ENCODE assay signal across 21 cellular contexts in the genomic region with DNA sequence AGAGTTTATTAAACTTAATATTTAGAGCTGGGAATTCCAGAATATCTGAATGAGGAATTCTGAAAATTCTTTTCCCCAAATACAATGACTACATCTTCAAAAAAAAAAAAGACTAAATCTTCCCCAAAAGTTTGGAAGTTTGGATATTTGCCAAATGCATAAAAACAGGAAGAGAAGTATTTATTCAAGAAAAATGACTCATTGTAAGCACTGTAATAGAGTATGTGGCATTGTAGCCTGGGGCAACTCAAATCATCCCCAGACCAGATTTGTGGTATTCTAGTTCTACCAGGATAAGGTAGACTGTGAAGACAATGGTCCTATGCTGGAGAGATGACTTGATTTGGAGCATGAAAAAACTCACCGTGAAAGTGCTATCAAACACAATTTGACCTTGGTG.
DNase-seq lines count a peak whose midpoint lies in the region; FAIRE-seq and TF ChIP-seq lines count a peak whose summit lies in the region.
"Had no signal": no experiment of that assay in that cellular context is flagged by ENCODE, and none has a peak within 500 bp of the region (broad histone marks: within the 10 kb centered on the region; RNA-seq: fewer than 3 reads in every experiment).

No MANE protein-coding gene starts in this region.

- H3K27me3 ChIP-seq in breast epithelium (no peaks in the 10 kb centered on the region), vagina (no peaks in the 10 kb centered on the region)
- H3K27me3 ChIP-seq: MG63, tibial artery had no signal

- H3K4me3 ChIP-seq in breast epithelium: no peak overlapping the region
- H3K4me3 ChIP-seq in vagina: no peak overlapping the region
- H3K4me3 ChIP-seq: A549, MG63, mucosa of descending colon, tibial artery had no signal

- H3K9me3 ChIP-seq in breast epithelium (peaks cover 0 to 7% of the 10 kb centered on the region in 2 donors), vagina (no peaks in the 10 kb centered on the region)
- H3K9me3 ChIP-seq: A549, MG63, mucosa of descending colon, tibial artery had no signal

- intact Hi-C loops in MCF 10A (cut with micrococcal nuclease) (no loop called here), breast epithelium (cut with DNase I; ENCODE audit: low total_unique reads) (no loop called here), vagina (cut with DNase I) (no loop called here), posterior cingulate gyrus (cut with DNase I) (no loop called here)

- DNase-seq in MCF 10A (ENCODE audit: unreplicated experiment) (peak; percentile 94), breast epithelium (ENCODE audit: low spot score in 2 of 2) (no peak), astrocyte of the hippocampus (ENCODE audit: low read depth, low spot score) (peak; percentile 17), glomerular endothelial cell (ENCODE audit: extremely low read depth, low read depth, low spot score) (peak; percentile 72), urothelium cell line (ENCODE audit: low spot score) (peak; percentile 46), vagina (ENCODE audit: extremely low spot score in 2 of 2) (no peak), posterior cingulate gyrus (no peak), NCI-H1092 treated with DMSO at 0.1 percent for 48 hours (lab: John Stamatoyannopoulos, UW) (no peak)
- DNase-seq: activated CD4-positive, alpha-beta T cell treated with anti-CD3 and anti-CD28 coated beads, Interleukin-2, amount 10 ng/mL, durations not matched to agents 24 days and 14 days; activated T-cell treated with anti-CD3 and anti-CD28 coated beads, Interleukin-2, amount 50 U/mL, for 48 hours; aorta; Calu3; MG63; mucosa of descending colon; NCI-H2171 treated with DMSO at 0.1 percent for 48 hours; stimulated activated CD4-positive, alpha-beta T cell treated with anti-CD3 and anti-CD28 coated beads, Interleukin-1b, Interleukin-23, amount 100 ng/mL, for 48 hours; stimulated activated CD8-positive, alpha-beta memory T cell treated with anti-CD3 and anti-CD28 coated beads, Interleukin-4, amount 100 ng/mL, for 48 hours; tibial artery had no signal

- H3K27me3 Mint-ChIP-seq in MCF 10A (ENCODE audit: insufficient read depth, unreplicated experiment): no peaks in the 10 kb centered on the region
- H3K27me3 Mint-ChIP-seq: activated CD4-positive, alpha-beta T cell treated with anti-CD3 and anti-CD28 coated beads, Interleukin-2, amount 10 ng/mL, durations not matched to agents 24 days and 14 days had no signal

- FAIRE-seq in urothelium cell line (lab: Jason Lieb, UNC): no peak
- FAIRE-seq: A549 had no signal

- H3K36me3 Mint-ChIP-seq in MCF 10A (ENCODE audit: insufficient read depth, unreplicated experiment): no peaks in the 10 kb centered on the region

- peaks cover 22% of the 10 kb centered on the region for H3K4me1 Mint-ChIP-seq in MCF 10A (ENCODE audit: insufficient read depth, unreplicated experiment)
- H3K4me1 Mint-ChIP-seq: activated CD4-positive, alpha-beta T cell treated with anti-CD3 and anti-CD28 coated beads, Interleukin-2, amount 10 ng/mL, durations not matched to agents 24 days and 14 days had no signal

- H3K4me3 Mint-ChIP-seq in MCF 10A (ENCODE audit: unreplicated experiment): no peak overlapping the region
- H3K4me3 Mint-ChIP-seq: activated CD4-positive, alpha-beta T cell treated with anti-CD3 and anti-CD28 coated beads, Interleukin-2, amount 10 ng/mL, durations not matched to agents 24 days and 14 days; T-helper 1 cell treated with Interleukin-12 subunit alpha and Interleukin-12 subunit beta and Interleukin-4 antibody, amounts not matched to agents 30 μg/mL and 1 μg/mL, for 36 hours had no signal

- TF ChIP-seq CTCF in MCF 10A (IDR thresholded peaks at IDR 0.05; ENCODE audit: unreplicated experiment) (no peak), breast epithelium (IDR thresholded peaks at IDR 0.05) (no peak), vagina (IDR thresholded peaks at IDR 0.05) (no peak)

- H3K27ac ChIP-seq in breast epithelium: no peak overlapping the region
- H3K27ac ChIP-seq in vagina: no peak overlapping the region
- H3K27ac ChIP-seq: A549, parathyroid adenoma, tibial artery had no signal

- CTCF ChIA-PET in MCF 10A (lab: Yijun Ruan, JAX): interaction anchor here (1.8 kb wide), 1 partner anchor 125 kb away, joined by 5 read pairs; no protein-coding TSS in a partner anchor

- POLR2A ChIA-PET in MCF 10A (lab: Yijun Ruan, JAX): interaction anchor here (1.2 to 1.5 kb wide), 3 partner anchors 15 to 60 kb away, joined by 3 to 7 read pairs (median 4); no protein-coding TSS in a partner anchor

- H3K9me3 Mint-ChIP-seq in MCF 10A (ENCODE audit: unreplicated experiment): peaks cover 10% of the 10 kb centered on the region

- peak overlapping the region; percentile 43 for H3K27ac Mint-ChIP-seq in MCF 10A (ENCODE audit: low read depth, unreplicated experiment)
- H3K27ac Mint-ChIP-seq: activated CD4-positive, alpha-beta T cell treated with anti-CD3 and anti-CD28 coated beads, Interleukin-2, amount 10 ng/mL, durations not matched to agents 24 days and 14 days; T-helper 1 cell treated with Interleukin-12 subunit alpha and Interleukin-12 subunit beta and Interleukin-4 antibody, amounts not matched to agents 30 μg/mL and 1 μg/mL, for 36 hours had no signal

- no peak for TF ChIP-seq POLR2A in breast epithelium (IDR thresholded peaks at IDR 0.05)
- TF ChIP-seq POLR2A in vagina (IDR thresholded peaks at IDR 0.05): no peak

- no TSS peak for BruUV-seq in MCF 10A (replicated peaks; lab: Mats Ljungman, UMichigan)

- no peaks in the 10 kb centered on the region for H3K4me1 ChIP-seq in breast epithelium
- no peaks in the 10 kb centered on the region for H3K4me1 ChIP-seq in vagina
- H3K4me1 ChIP-seq: A549, parathyroid adenoma, tibial artery had no signal

- H3K36me3 ChIP-seq in breast epithelium: peaks cover 6% of the 10 kb centered on the region
- no peaks in the 10 kb centered on the region for H3K36me3 ChIP-seq in vagina
- H3K36me3 ChIP-seq: MG63, tibial artery had no signal

Comparison
In these comparisons a context has a peak if more than half of its experiments do, and no peak if none do; other contexts are left out.
1. DNase-seq: peak in MCF 10A (single experiment), astrocyte of the hippocampus (single experiment), glomerular endothelial cell (single experiment) and urothelium cell line (single experiment); none in breast epithelium (0 of 2), vagina (0 of 2), posterior cingulate gyrus (0 of 10) and NCI-H1092 treated with DMSO at 0.1 percent for 48 hours (single experiment).